ENCODE assay signal across 1 cellular context in genomic region chr12:106248177-106248848, GRCh38.
A peak's percentile ranks its signal among the peaks of the same experiment; 100 is the strongest.
TF ChIP-seq lines count a peak whose summit lies in the region.

No MANE protein-coding gene starts in this region.

TF ChIP-seq in H1, 55 proteins besides CTCF, POLR2A, EP300 and RAD21:
- no peak for TF ChIP-seq CBX8 (IDR thresholded peaks at IDR 0.05; ENCODE audit: borderline replicate concordance, low read depth, low read length)
- peak; percentile 36; the same call in 1 of the 2 replicates for TF ChIP-seq PHF8 (conservative IDR thresholded peaks at IDR 0.05; ENCODE audit: low read depth, low read length)
- TF ChIP-seq HDAC2 (IDR thresholded peaks at IDR 0.05; ENCODE audit: borderline replicate concordance in 1 of 2, low read depth in 2 of 2, low read length in 2 of 2), result 0 out of 4 replicates have a peak, but pooled peaks of 1 of the 2 experiments have one; percentile 27
- TF ChIP-seq KDM5A (IDR thresholded peaks at IDR 0.05; ENCODE audit: low read length), result no peak
- TF ChIP-seq MAX (IDR thresholded peaks at IDR 0.05), result no peak; the same call in 1 of the 2 replicates
- peak; percentile 91 for TF ChIP-seq KDM4A (IDR thresholded peaks at IDR 0.05; ENCODE audit: low read depth, low read length, severe bottlenecking)
- TF ChIP-seq TAF1 (IDR thresholded peaks at IDR 0.05; ENCODE audit: low read depth, low read length), result no peak
- TF ChIP-seq RBBP5 (IDR thresholded peaks at IDR 0.05; ENCODE audit: borderline replicate concordance, low read depth, low read length), result no peak
- TF ChIP-seq CBX5 (IDR thresholded peaks at IDR 0.05; ENCODE audit: low read depth, low read length), result no peak
- no peak for TF ChIP-seq HDAC6 (IDR thresholded peaks at IDR 0.05; ENCODE audit: low read depth, low read length)
- TF ChIP-seq RFX5 (IDR thresholded peaks at IDR 0.05; ENCODE audit: borderline replicate concordance, low read depth, low read length), result no peak
- TF ChIP-seq RXRA (IDR thresholded peaks at IDR 0.05; ENCODE audit: insufficient read depth, low read depth, low read length), result no peak
- no peak for TF ChIP-seq JUN (IDR thresholded peaks at IDR 0.05; ENCODE audit: low read depth, low read length)
- no peak for TF ChIP-seq MAFK (IDR thresholded peaks at IDR 0.05; ENCODE audit: low read depth, low read length)
- TF ChIP-seq CHD7 (IDR thresholded peaks at IDR 0.05; ENCODE audit: insufficient replicate concordance, low read length), result no peak
- no peak for TF ChIP-seq SRF (IDR thresholded peaks at IDR 0.05; ENCODE audit: low read depth, low read length)
- 0 out of 2 replicates have a peak, but pooled peaks have one; percentile 13 for TF ChIP-seq SP1 (IDR thresholded peaks at IDR 0.05; ENCODE audit: low read depth, low read length)
- no peak for TF ChIP-seq ATF2 (IDR thresholded peaks at IDR 0.05; ENCODE audit: low read length)
- TF ChIP-seq SIX5 (IDR thresholded peaks at IDR 0.05; ENCODE audit: low read depth, low read length), result no peak
- no peak for TF ChIP-seq CREB1 (IDR thresholded peaks at IDR 0.05)
- TF ChIP-seq ATF3 (IDR thresholded peaks at IDR 0.05; ENCODE audit: insufficient read depth, low read depth, low read length), result no peak
- no peak for TF ChIP-seq ASH2L (IDR thresholded peaks at IDR 0.05; ENCODE audit: low read length)
- TF ChIP-seq SAP30 (IDR thresholded peaks at IDR 0.05; ENCODE audit: insufficient read depth, insufficient replicate concordance, low read length), result peak; percentile 37
- TF ChIP-seq SP4 (IDR thresholded peaks at IDR 0.05; ENCODE audit: low read length), result no peak
- TF ChIP-seq EGR1 (IDR thresholded peaks at IDR 0.05; ENCODE audit: borderline replicate concordance, low read depth, low read length), result no peak
- no peak for TF ChIP-seq SIN3A (conservative IDR thresholded peaks at IDR 0.05 in 1 of 2, IDR thresholded peaks at IDR 0.05 in 1 of 2; ENCODE audit: low read depth in 1 of 2, low read length in 2 of 2)
